ENCODE assay signal across 8 cellular contexts in genomic region chr10:32207544-32207943, GRCh38.
DNase-seq lines count a peak whose midpoint lies in the region; ATAC-seq and TF ChIP-seq lines count a peak whose summit lies in the region.

No MANE protein-coding gene starts in this region.

- H3K4me3 Mint-ChIP-seq in activated naive CD8-positive, alpha-beta T cell treated with anti-CD3 and anti-CD28 coated beads, Interleukin-2, amount 10 ng/mL, durations not matched to agents 7 days and 5 days, result no peak overlapping the region
- H3K4me3 Mint-ChIP-seq in immature natural killer cell, result no peak overlapping the region

- DNase-seq in NOMO-1 (lab: John Stamatoyannopoulos, UW; ENCODE audit: unreplicated experiment in 2 of 2) (peak; percentile 17 to 49), NOMO-1 treated with dmso at 0.1 percent for 144 hours (lab: John Stamatoyannopoulos, UW; ENCODE audit: unreplicated experiment) (no peak), immature natural killer cell (peak in 2 of 3 donors; percentile 7 to 30), lower leg skin (ENCODE audit: low spot score in 2 of 2) (no peak)
- DNase-seq in activated naive CD8-positive, alpha-beta T cell treated with anti-CD3 and anti-CD28 coated beads, Interleukin-2, amount 10 ng/mL, durations not matched to agents 7 days and 5 days, result peak; percentile 59
- peak; percentile 34 to 43 (median 38) for DNase-seq in stimulated activated CD4-positive, alpha-beta T cell treated with anti-CD3 and anti-CD28 coated beads, TNF-alpha, amount 100 ng/mL, for 48 hours (ENCODE audit: low read depth in 3 of 3)

- POLR2A ChIA-PET in activated naive CD8-positive, alpha-beta T cell treated with anti-CD3 and anti-CD28 coated beads, Interleukin-2, amount 10 ng/mL, durations not matched to agents 7 days and 5 days (lab: Charles Lee), result no interaction called here

- H3K27me3 ChIP-seq in SU-DHL-6 (ENCODE audit: low read length), result no peaks in the 10 kb centered on the region

- no peaks in the 10 kb centered on the region for H3K79me2 ChIP-seq in SU-DHL-6 (ENCODE audit: insufficient read depth, low read length)

- no peak for TF ChIP-seq POLR2A in lower leg skin (IDR thresholded peaks at IDR 0.05)

- no peak overlapping the region for H3K4me3 ChIP-seq in SU-DHL-6 (ENCODE audit: insufficient read depth, low read length, poor library complexity, severe bottlenecking)
- H3K4me3 ChIP-seq in lower leg skin (ENCODE audit: low read depth, poor library complexity, severe bottlenecking), result no peak overlapping the region

- no peaks in the 10 kb centered on the region for H3K9me2 ChIP-seq in SU-DHL-6 (replicated peaks; ENCODE audit: insufficient read depth, low read length)

- no peaks in the 10 kb centered on the region for H3K36me3 Mint-ChIP-seq in activated naive CD8-positive, alpha-beta T cell treated with anti-CD3 and anti-CD28 coated beads, Interleukin-2, amount 10 ng/mL, durations not matched to agents 7 days and 5 days
- H3K36me3 Mint-ChIP-seq in immature natural killer cell, result no peaks in the 10 kb centered on the region

- H3K36me3 ChIP-seq in SU-DHL-6 (ENCODE audit: low read length), result no peaks in the 10 kb centered on the region

- peak; percentile 73 for ATAC-seq in HG03442 (IDR thresholded peaks at IDR 0.05; ENCODE audit: unreplicated experiment)
- no peak for ATAC-seq in activated naive CD8-positive, alpha-beta T cell treated with anti-CD3 and anti-CD28 coated beads, Interleukin-2, amount 10 ng/mL, durations not matched to agents 7 days and 5 days (ENCODE audit: low read depth)

- H2AFZ ChIP-seq in SU-DHL-6 (ENCODE audit: low read depth, low read length, severe bottlenecking), result no peak overlapping the region

- H3K9me3 ChIP-seq in SU-DHL-6 (ENCODE audit: insufficient read depth, low read length), result no peaks in the 10 kb centered on the region

- peaks cover 3% of the 10 kb centered on the region for H3K27me3 Mint-ChIP-seq in activated naive CD8-positive, alpha-beta T cell treated with anti-CD3 and anti-CD28 coated beads, Interleukin-2, amount 10 ng/mL, durations not matched to agents 7 days and 5 days
- peaks cover 2 to 3% (median 3%) of the 10 kb centered on the region in 3 donors for H3K27me3 Mint-ChIP-seq in immature natural killer cell (ENCODE audit: low read depth in 3 of 3)

- TF ChIP-seq CTCF in SU-DHL-6 (IDR thresholded peaks at IDR 0.05; ENCODE audit: insufficient read depth, low read length, poor library complexity, severe bottlenecking) (peak; percentile 54), lower leg skin (IDR thresholded peaks at IDR 0.05) (no peak)

- no peak overlapping the region for H3K9ac ChIP-seq in SU-DHL-6 (ENCODE audit: low read length)

- H3K9me3 Mint-ChIP-seq in activated naive CD8-positive, alpha-beta T cell treated with anti-CD3 and anti-CD28 coated beads, Interleukin-2, amount 10 ng/mL, durations not matched to agents 7 days and 5 days, result no peaks in the 10 kb centered on the region
- H3K9me3 Mint-ChIP-seq in immature natural killer cell, result no peaks in the 10 kb centered on the region

- H3K27ac ChIP-seq in SU-DHL-6 (ENCODE audit: low read depth, low read length), result no peak overlapping the region

- no peaks in the 10 kb centered on the region for H4K20me1 ChIP-seq in SU-DHL-6 (ENCODE audit: low read depth, low read length)

- no peak overlapping the region for H3K4me2 ChIP-seq in SU-DHL-6 (ENCODE audit: low read depth, low read length, poor library complexity, severe bottlenecking)

- intact Hi-C loops in lower leg skin (cut with DNase I; ENCODE audit: low total_unique reads), result no loop called here

- H3K4me1 Mint-ChIP-seq in activated naive CD8-positive, alpha-beta T cell treated with anti-CD3 and anti-CD28 coated beads, Interleukin-2, amount 10 ng/mL, durations not matched to agents 7 days and 5 days, result no peaks in the 10 kb centered on the region
- no peaks in the 10 kb centered on the region for H3K4me1 Mint-ChIP-seq in immature natural killer cell

- no peak overlapping the region for H3K27ac Mint-ChIP-seq in activated naive CD8-positive, alpha-beta T cell treated with anti-CD3 and anti-CD28 coated beads, Interleukin-2, amount 10 ng/mL, durations not matched to agents 7 days and 5 days
- H3K27ac Mint-ChIP-seq in immature natural killer cell, result no peak overlapping the region

- no peaks in the 10 kb centered on the region for H3F3A ChIP-seq in SU-DHL-6 (ENCODE audit: insufficient read depth)

- 71 to 79% methylated on average over 2 of the region's 2 CpGs for WGBS in lower leg skin, 2 donors

Comparison
In these comparisons a context has a peak if more than half of its experiments do, and no peak if none do; other contexts are left out.
1. DNase-seq: peak in NOMO-1 (2 of 2), activated naive CD8-positive, alpha-beta T cell treated with anti-CD3 and anti-CD28 coated beads, Interleukin-2, amount 10 ng/mL, durations not matched to agents 7 days and 5 days (single experiment), immature natural killer cell (2 of 3) and stimulated activated CD4-positive, alpha-beta T cell treated with anti-CD3 and anti-CD28 coated beads, TNF-alpha, amount 100 ng/mL, for 48 hours (3 of 3); none in NOMO-1 treated with dmso at 0.1 percent for 144 hours (single experiment) and lower leg skin (0 of 2).